In the genomic region with DNA sequence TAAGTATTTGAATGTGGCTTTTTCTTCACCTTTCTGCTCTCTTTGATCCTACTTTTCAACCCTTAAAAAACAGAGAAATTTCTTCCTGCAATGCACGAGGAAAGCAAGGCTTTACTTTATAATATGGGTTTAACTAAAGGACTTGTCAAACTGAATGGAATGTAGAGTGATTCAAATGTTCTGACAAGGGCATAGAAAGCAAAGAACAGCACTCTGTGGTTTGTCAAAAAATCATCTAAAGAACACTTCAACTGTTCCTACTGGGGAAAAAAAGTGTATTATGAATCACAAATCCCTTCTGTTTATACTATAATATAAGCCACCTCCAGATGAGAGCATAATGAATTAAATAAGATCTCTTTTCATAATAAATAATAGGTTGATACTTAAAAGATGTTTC, we compare ENCODE assay signal across 32 cellular contexts. TPM values are rescaled to one million over a fixed set of nuclear protein-coding genes. Genes with fewer than 3 reads are reported as not detected.
DNase-seq lines count a peak whose midpoint lies in the region; ATAC-seq, FAIRE-seq and TF ChIP-seq lines count a peak whose summit lies in the region.
"Had no signal": no experiment of that assay in that cellular context is flagged by ENCODE, and none has a peak within 500 bp of the region (broad histone marks: within the 10 kb centered on the region; RNA-seq: fewer than 3 reads in every experiment).

No MANE protein-coding gene starts in this region.

- no peak for ATAC-seq in GM18858 (IDR thresholded peaks at IDR 0.05; ENCODE audit: unreplicated experiment)
- ATAC-seq: upper lobe of right lung, WTC11 had no signal

- no peak overlapping the region for H3K4me3 Mint-ChIP-seq in neural progenitor cell
- H3K4me3 Mint-ChIP-seq: activated naive CD4-positive, alpha-beta T cell treated with anti-CD3 and anti-CD28 coated beads, Interleukin-2, amount 50 U/mL, for 24 hours; neural crest cell; WTC11 had no signal

- peak overlapping the region in 1 of 2 experiments; percentile 71; a peak in 2 of 4 replicates for H3K27ac ChIP-seq in SK-N-SH (ENCODE audit: low read depth in 2 of 2, low read length in 1 of 2)
- H3K27ac ChIP-seq in osteoblast (ENCODE audit: low read depth, low read length) = no peak overlapping the region
- H3K27ac ChIP-seq in neural progenitor cell = no peak overlapping the region
- no peak overlapping the region for H3K27ac ChIP-seq in SJCRH30
- H3K27ac ChIP-seq: ascending aorta; BLaER1 treated with 17β-estradiol and CSF1 and Interleukin-3, amounts not matched to agents 10 nM and 100 nM; sigmoid colon; upper lobe of right lung had no signal

- H3F3A ChIP-seq in SK-N-SH (replicated peaks; ENCODE audit: insufficient read depth) = peaks cover 23% of the 10 kb centered on the region
- no peaks in the 10 kb centered on the region for H3F3A ChIP-seq in neural progenitor cell (ENCODE audit: low read depth)

- POLR2A ChIA-PET in SK-N-SH (lab: Yijun Ruan, JAX) = no interaction called here

- CTCF ChIA-PET in SK-N-SH (lab: Yijun Ruan, JAX) = no interaction called here

- H3K27me3 Mint-ChIP-seq in neural progenitor cell (ENCODE audit: insufficient read depth, low read depth) = peaks cover 2% of the 10 kb centered on the region
- H3K27me3 Mint-ChIP-seq: activated naive CD4-positive, alpha-beta T cell treated with anti-CD3 and anti-CD28 coated beads, Interleukin-2, amount 50 U/mL, for 24 hours had no signal

- peaks cover 4% of the 10 kb centered on the region; the same call in 1 of the 2 replicates for H3K9me3 ChIP-seq in SK-N-SH
- H3K9me3 ChIP-seq in osteoblast (ENCODE audit: low read depth, low read length) = no peaks in the 10 kb centered on the region
- peaks cover 8% of the 10 kb centered on the region for H3K9me3 ChIP-seq in neural progenitor cell (ENCODE audit: low read depth)
- no peaks in the 10 kb centered on the region for H3K9me3 ChIP-seq in SJCRH30 (replicated peaks)
- H3K9me3 ChIP-seq: ascending aorta, sigmoid colon, upper lobe of right lung had no signal

- no peaks in the 10 kb centered on the region for H4K20me1 ChIP-seq in SK-N-SH (ENCODE audit: insufficient read depth)
- H4K20me1 ChIP-seq in osteoblast (ENCODE audit: insufficient read depth, low read length) = no peaks in the 10 kb centered on the region
- no peaks in the 10 kb centered on the region for H4K20me1 ChIP-seq in neural progenitor cell (ENCODE audit: low read depth)
- H4K20me1 ChIP-seq: BLaER1 treated with 17β-estradiol and CSF1 and Interleukin-3, amounts not matched to agents 10 nM and 100 nM had no signal

- TF ChIP-seq EP300 in SK-N-SH (IDR thresholded peaks at IDR 0.05; ENCODE audit: borderline replicate concordance in 1 of 2, low read depth in 1 of 2, low read length in 1 of 2) = no peak

- no peak overlapping the region for H3K9ac ChIP-seq in SK-N-SH
- no peak overlapping the region for H3K9ac ChIP-seq in neural progenitor cell
- H3K9ac ChIP-seq: BLaER1 treated with 17β-estradiol and CSF1 and Interleukin-3, amounts not matched to agents 10 nM and 100 nM had no signal

- H3K4me2 ChIP-seq in SK-N-SH (peak overlapping the region; percentile 42; the same call in 1 of the 2 replicates), osteoblast (ENCODE audit: insufficient read depth, low read length) (peak overlapping the region; percentile 55), neural progenitor cell (no peak overlapping the region)
- H3K4me2 ChIP-seq: BLaER1 treated with 17β-estradiol and CSF1 and Interleukin-3, amounts not matched to agents 10 nM and 100 nM had no signal

- no peak overlapping the region; the same call in 1 of the 2 replicates for H2AFZ ChIP-seq in SK-N-SH (ENCODE audit: low read depth)
- H2AFZ ChIP-seq in osteoblast (ENCODE audit: low read length) = peak overlapping the region; percentile 48
- no peak overlapping the region for H2AFZ ChIP-seq in neural progenitor cell (replicated peaks)

- TF ChIP-seq CTCF in D721Med (IDR thresholded peaks at IDR 0.05; ENCODE audit: insufficient read depth, missing control alignments) = no peak
- TF ChIP-seq CTCF in SK-N-SH (IDR thresholded peaks at IDR 0.05) = no peak
- no peak for TF ChIP-seq CTCF in choroid plexus epithelial cell (conservative IDR thresholded peaks at IDR 0.05; ENCODE audit: low read depth, low read length)
- no peak for TF ChIP-seq CTCF in osteoblast (IDR thresholded peaks at IDR 0.05; ENCODE audit: extremely low read depth, low read depth, low read length)
- TF ChIP-seq CTCF in neural progenitor cell (IDR thresholded peaks at IDR 0.05) = no peak

- WGBS in SK-N-SH (ENCODE audit: low lambda C conversion rate) = 12% methylated on average over 1 of the region's 1 CpG

- H3K9me3 Mint-ChIP-seq in neural progenitor cell = peaks cover 16% of the 10 kb centered on the region

- no peak overlapping the region for H3K27ac Mint-ChIP-seq in neural progenitor cell
- H3K27ac Mint-ChIP-seq: activated naive CD4-positive, alpha-beta T cell treated with anti-CD3 and anti-CD28 coated beads, Interleukin-2, amount 50 U/mL, for 24 hours; WTC11 had no signal

- H3K79me2 ChIP-seq in SK-N-SH (ENCODE audit: insufficient read depth) (no peaks in the 10 kb centered on the region), osteoblast (ENCODE audit: insufficient read depth, low read length) (no peaks in the 10 kb centered on the region), neural progenitor cell (ENCODE audit: low read depth) (no peaks in the 10 kb centered on the region)

- no peaks in the 10 kb centered on the region for H3K9me2 ChIP-seq in SK-N-SH

- peaks cover 11% of the 10 kb centered on the region for H3K4me1 Mint-ChIP-seq in neural progenitor cell
- H3K4me1 Mint-ChIP-seq: activated naive CD4-positive, alpha-beta T cell treated with anti-CD3 and anti-CD28 coated beads, Interleukin-2, amount 50 U/mL, for 24 hours; neural crest cell had no signal

- FAIRE-seq in D721Med (lab: Jason Lieb, UNC) = peak; percentile 32
- FAIRE-seq: keratinocyte had no signal

- H3K4me3 ChIP-seq in SK-N-SH (ENCODE audit: low read depth in 2 of 2, low read length in 1 of 2) (no peak overlapping the region), choroid plexus epithelial cell (ENCODE audit: low read depth, low read length) (no peak overlapping the region), osteoblast (ENCODE audit: insufficient read depth, low read length) (no peak overlapping the region), neural progenitor cell (no peak overlapping the region), SJCRH30 (no peak overlapping the region)
- H3K4me3 ChIP-seq: ascending aorta; BLaER1 treated with 17β-estradiol and CSF1 and Interleukin-3, amounts not matched to agents 10 nM and 100 nM; lung; sigmoid colon; upper lobe of right lung had no signal

- H3K36me3 ChIP-seq in SK-N-SH (replicated peaks in 1 of 2; ENCODE audit: control insufficient read depth in 1 of 2, insufficient read depth in 2 of 2, low read length in 1 of 2) (peaks cover 0 to 3% of the 10 kb centered on the region in 2 experiments), osteoblast (ENCODE audit: insufficient read depth, low read length) (no peaks in the 10 kb centered on the region), neural progenitor cell (no peaks in the 10 kb centered on the region), SJCRH30 (no peaks in the 10 kb centered on the region)
- H3K36me3 ChIP-seq: ascending aorta; BLaER1 treated with 17β-estradiol and CSF1 and Interleukin-3, amounts not matched to agents 10 nM and 100 nM; sigmoid colon; upper lobe of right lung had no signal

- H3K4me1 ChIP-seq in SK-N-SH (ENCODE audit: control insufficient read depth in 1 of 2, insufficient read depth in 2 of 2, low read depth in 1 of 2, low read length in 1 of 2) (peaks cover 0 to 12% of the 10 kb centered on the region in 2 experiments; a peak in 1 of 4 replicates), osteoblast (ENCODE audit: insufficient read depth, low read length) (peaks cover 38% of the 10 kb centered on the region), neural progenitor cell (no peaks in the 10 kb centered on the region), SJCRH30 (no peaks in the 10 kb centered on the region)
- H3K4me1 ChIP-seq: BLaER1 treated with 17β-estradiol and CSF1 and Interleukin-3, amounts not matched to agents 10 nM and 100 nM; sigmoid colon; upper lobe of right lung had no signal

- no peak for TF ChIP-seq RAD21 in SK-N-SH (IDR thresholded peaks at IDR 0.05; ENCODE audit: low read length)

- DNase-seq in D721Med (ENCODE audit: insufficient read length, low spot score) (no peak), SK-N-SH (no peak), choroid plexus epithelial cell (ENCODE audit: low read depth) (peak; percentile 70), osteoblast (ENCODE audit: insufficient read length, low spot score, missing footprints) (no peak), neural progenitor cell (ENCODE audit: low spot score) (no peak), SJCRH30 (no peak), NCI-H748 (lab: John Stamatoyannopoulos, UW; ENCODE audit: unreplicated experiment) (no peak)
- DNase-seq: COR-L47; DND-41; effector CD8-positive, alpha-beta T cell; H7; NCI-H1092; NCI-H1930; NCI-H345; NCI-H82; OCI-M1; posterior cingulate gyrus; sigmoid colon; stimulated activated CD4-positive, alpha-beta T cell treated with anti-CD3 and anti-CD28 coated beads, Interleukin-1b, Interleukin-23, amount 100 ng/mL, for 48 hours; substantia nigra; T1000; upper lobe of right lung had no signal

- peaks cover 2% of the 10 kb centered on the region for H3K36me3 Mint-ChIP-seq in neural progenitor cell
- H3K36me3 Mint-ChIP-seq: activated naive CD4-positive, alpha-beta T cell treated with anti-CD3 and anti-CD28 coated beads, Interleukin-2, amount 50 U/mL, for 24 hours had no signal

- H3K27me3 ChIP-seq in SK-N-SH (ENCODE audit: insufficient read depth) (no peaks in the 10 kb centered on the region), osteoblast (ENCODE audit: insufficient read depth, low read length) (no peaks in the 10 kb centered on the region), neural progenitor cell (no peaks in the 10 kb centered on the region), SJCRH30 (no peaks in the 10 kb centered on the region)
- H3K27me3 ChIP-seq: ascending aorta; BLaER1 treated with 17β-estradiol and CSF1 and Interleukin-3, amounts not matched to agents 10 nM and 100 nM; sigmoid colon; upper lobe of right lung had no signal

TF ChIP-seq in SK-N-SH, 30 proteins besides CTCF, POLR2A, EP300 and RAD21 (continues in another document):
- no peak for TF ChIP-seq NRF1 (IDR thresholded peaks at IDR 0.05; ENCODE audit: low read depth, low read length)
- no peak for TF ChIP-seq SIN3A (IDR thresholded peaks at IDR 0.05; ENCODE audit: borderline replicate concordance, low read depth, low read length)
- no peak for TF ChIP-seq TEAD4 (IDR thresholded peaks at IDR 0.05; ENCODE audit: borderline replicate concordance, insufficient read depth)

RNA-seq across cellular contexts. Expression of a gene that starts 45.0 kb away (rescaled TPM):
- polyA plus RNA-seq in SK-N-SH (2012; rRNA removed) = 0.06 TPM in 1 of 2 replicates, not detected in the other
- 0.10 and 0.18 TPM in 2 replicates for polyA plus RNA-seq in SK-N-SH (2012; cell fraction: cytosol; rRNA removed)
- polyA plus RNA-seq in SK-N-SH (2012; cell fraction: nucleus; rRNA removed) = not detected in 2 replicates
- total RNA-seq in osteoblast = not detected in 2 replicates
- not detected in 2 replicates for total RNA-seq in neural progenitor cell (ENCODE audit: low replicate concordance)
- total RNA-seq in SJCRH30 (2014; rRNA removed; shearing (Covaris generic)) = not detected in 2 replicates
- total RNA-seq: A673, ascending aorta, epithelial cell of proximal tubule, lung, neural crest cell, upper lobe of right lung had no signal
- polyA plus RNA-seq: keratinocyte, lung had no signal
